ENCODE assay signal across 30 cellular contexts in the genomic region with DNA sequence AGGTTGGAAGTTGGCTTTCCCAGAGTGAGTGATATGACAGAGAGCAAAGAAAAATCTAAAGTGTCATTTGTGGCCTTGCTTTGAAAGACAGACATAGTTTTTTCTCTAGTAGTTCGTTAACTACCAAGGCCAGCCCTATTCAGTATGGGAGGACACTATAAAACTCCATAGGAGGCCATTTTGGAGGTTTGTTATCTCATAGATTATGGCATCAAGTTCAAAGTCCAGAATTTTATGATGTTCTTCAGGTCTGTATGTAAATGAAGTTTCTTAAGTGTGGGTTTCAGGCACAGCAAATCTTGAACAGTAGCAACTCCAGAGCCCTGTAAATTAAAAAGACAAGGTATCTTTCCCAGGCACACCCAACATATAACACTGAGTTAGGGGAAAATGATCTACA.
"Had no signal": no experiment of that assay in that cellular context is flagged by ENCODE, and none has a peak within 500 bp of the region (broad histone marks: within the 10 kb centered on the region; RNA-seq: fewer than 3 reads in every experiment).

No MANE protein-coding gene starts in this region.

- H3K27me3 ChIP-seq: ascending aorta, breast epithelium, cardiac muscle cell had no signal

- H3K4me3 ChIP-seq: ascending aorta, breast epithelium, cardiac muscle cell, coronary artery, dorsolateral prefrontal cortex had no signal

- DNase-seq: activated CD4-positive, alpha-beta memory T cell treated with anti-CD3 and anti-CD28 coated beads, Interleukin-2, amount 10 ng/mL, durations not matched to agents 7 days and 5 days; activated CD4-positive, alpha-beta T cell treated with anti-CD3 and anti-CD28 coated beads for 1 hour; activated CD4-positive, alpha-beta T cell treated with anti-CD3 and anti-CD28 coated beads for 4 hours; activated CD4-positive, alpha-beta T cell treated with anti-CD3 and anti-CD28 coated beads, Interleukin-2, amount 10 ng/mL, durations not matched to agents 7 days and 5 days; activated CD4-positive, alpha-beta T cell treated with anti-CD3 and anti-CD28 coated beads, Interleukin-2, amount 50 U/mL, for 4 hours; activated CD8-positive, alpha-beta memory T cell treated with anti-CD3 and anti-CD28 coated beads, Interleukin-2, amount 50 U/mL, for 48 hours; activated gamma-delta T cell; activated naive CD4-positive, alpha-beta T cell; activated naive CD4-positive, alpha-beta T cell treated with anti-CD3 and anti-CD28 coated beads, Interleukin-2, amount 10 ng/mL, durations not matched to agents 7 days and 5 days; activated naive CD8-positive, alpha-beta T cell treated with anti-CD3 and anti-CD28 coated beads, Interleukin-2, amount 10 ng/mL, durations not matched to agents 7 days and 5 days; activated T-cell treated with anti-CD3 and anti-CD28 coated beads for 4 hours; activated T-cell treated with anti-CD3 and anti-CD28 coated beads, Interleukin-2, amount 50 U/mL, for 24 hours; activated T-cell treated with anti-CD3 and anti-CD28 coated beads, Interleukin-2, amount 50 U/mL, for 72 hours; central memory CD4-positive, alpha-beta T cell; cerebellar nuclear complex; dorsolateral prefrontal cortex; effector memory CD4-positive, alpha-beta T cell; endodermal cell; foreskin fibroblast; head of caudate nucleus; T-helper 2 cell had no signal

- H3K4me1 ChIP-seq: breast epithelium had no signal

- H3K9me3 ChIP-seq: ascending aorta, breast epithelium had no signal

- H3K36me3 ChIP-seq: ascending aorta, breast epithelium, cardiac muscle cell had no signal

- H3K27ac ChIP-seq: ascending aorta, breast epithelium, cardiac muscle cell, coronary artery, dorsolateral prefrontal cortex, VCaP had no signal

- FAIRE-seq: frontal cortex had no signal

- ATAC-seq: activated naive CD4-positive, alpha-beta T cell treated with anti-CD3 and anti-CD28 coated beads, Interleukin-2, amount 50 U/mL, for 72 hours; activated T-cell treated with anti-CD3 and anti-CD28 coated beads, Interleukin-2, amount 50 U/mL, for 72 hours; esophagus mucosa; WTC11 had no signal
